9 cellular contexts compared by ENCODE assay signal in the genomic region with DNA sequence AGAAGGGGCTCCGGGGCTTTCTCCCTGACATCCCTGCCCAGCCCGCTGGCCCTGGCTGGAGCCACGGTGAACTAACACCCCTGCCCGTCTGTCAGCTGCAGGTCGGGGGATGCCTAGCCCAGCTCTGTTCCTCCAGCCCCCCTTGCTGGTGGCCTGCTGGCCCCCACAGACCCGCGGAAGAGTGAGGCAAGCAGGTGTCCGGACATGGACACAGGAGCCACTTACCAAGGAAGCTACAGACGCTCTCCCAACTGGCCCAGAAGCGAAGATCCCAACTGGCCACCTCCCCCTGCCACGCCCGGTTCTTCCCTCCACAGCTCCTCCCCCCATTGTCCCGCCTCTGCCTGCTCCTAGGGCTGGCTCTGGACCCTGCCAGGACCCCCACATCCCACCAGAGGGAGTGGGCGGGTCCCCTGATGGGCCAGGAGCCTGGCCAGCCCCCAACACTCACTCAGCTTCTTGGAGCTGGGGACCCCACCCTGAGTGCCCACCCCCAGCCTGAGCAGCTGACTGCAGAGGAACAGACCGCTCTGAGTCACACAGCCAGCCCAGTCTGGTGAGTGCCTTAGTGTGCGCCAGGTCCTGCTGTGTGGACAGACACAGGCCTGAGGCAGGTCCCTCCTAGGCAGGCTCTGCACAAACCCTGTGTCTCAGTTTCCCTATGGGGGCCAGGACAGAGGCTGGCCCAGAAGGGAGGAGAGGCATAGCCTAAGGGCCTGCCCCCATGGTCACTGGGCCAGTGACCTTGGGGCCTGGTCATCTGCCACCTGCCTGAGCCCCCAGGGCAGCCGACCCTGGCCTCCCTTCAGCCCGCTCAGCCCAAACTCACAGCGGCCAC. TPM values are rescaled to one million over a fixed set of nuclear protein-coding genes. Genes with fewer than 3 reads are reported as not detected.
DNase-seq lines count a peak whose midpoint lies in the region; TF ChIP-seq lines count a peak whose summit lies in the region.
"Had no signal": no experiment of that assay in that cellular context is flagged by ENCODE, and none has a peak within 500 bp of the region (broad histone marks: within the 10 kb centered on the region; RNA-seq: fewer than 3 reads in every experiment).

No MANE protein-coding gene starts in this region.

- no peak overlapping the region for H3K9ac ChIP-seq in H9 (ENCODE audit: extremely low read depth, insufficient read length, low read length)
- peak overlapping the region; percentile 90 for H3K9ac ChIP-seq in adipocyte (ENCODE audit: low read length)

- no peaks in the 10 kb centered on the region for H3K9me3 Mint-ChIP-seq in H9

- H2AFZ ChIP-seq in H9 (ENCODE audit: low read length): no peak overlapping the region

- peaks cover 11 to 24% of the 10 kb centered on the region in 2 experiments for H3K4me1 Mint-ChIP-seq in H9

- H3K56ac ChIP-seq in H9 (ENCODE audit: insufficient read length, low read depth, low read length): no peak overlapping the region

- TF ChIP-seq CTCF in H9 (conservative IDR thresholded peaks at IDR 0.05) (no peak), right atrium auricular region (IDR thresholded peaks at IDR 0.05) (no peak), GM10266 (IDR thresholded peaks at IDR 0.05; ENCODE audit: control insufficient read depth, insufficient read depth, low read depth, missing control alignments) (no peak)

- no peak overlapping the region for H2AK5ac ChIP-seq in H9 (ENCODE audit: insufficient read length, low read length)

- H4K91ac ChIP-seq in H9 (ENCODE audit: insufficient read length, low read depth, low read length): no peak overlapping the region

- peaks cover 1% of the 10 kb centered on the region for H4K20me1 ChIP-seq in H9 (ENCODE audit: control insufficient read depth, insufficient read depth, insufficient read length)

- H3K4me2 ChIP-seq in H9 (ENCODE audit: insufficient read depth, insufficient read length, low read length): no peak overlapping the region

- H3K18ac ChIP-seq in H9 (ENCODE audit: insufficient read length, low read depth, low read length): no peak overlapping the region

- H3K4me3 Mint-ChIP-seq in H9: no peak overlapping the region
- H3K4me3 Mint-ChIP-seq: activated CD8-positive, alpha-beta T cell treated with anti-CD3 and anti-CD28 coated beads, Interleukin-2, amount 10 ng/mL, durations not matched to agents 7 days and 5 days had no signal

- no peak overlapping the region for H3T11ph ChIP-seq in H9 (ENCODE audit: low read length)

- H3K23me2 ChIP-seq in H9 (ENCODE audit: insufficient read length, low read depth, low read length, poor library complexity, severe bottlenecking): peaks cover 6% of the 10 kb centered on the region

- no peak overlapping the region for H2BK20ac ChIP-seq in H9 (ENCODE audit: low read depth, low read length, poor library complexity, severe bottlenecking)

- no peak overlapping the region for H4K5ac ChIP-seq in H9 (ENCODE audit: insufficient read length, low read depth, low read length)

- H3K4me3 ChIP-seq in adipocyte (ENCODE audit: low read length): peak overlapping the region; percentile 86
- H3K4me3 ChIP-seq in right atrium auricular region: no peak overlapping the region

- H3K27ac ChIP-seq in H9 (ENCODE audit: insufficient read length, low read depth, low read length) (no peak overlapping the region), right atrium auricular region (peak overlapping the region; percentile 59 to 80)

- H3K4me1 ChIP-seq in H9 (ENCODE audit: insufficient read depth, low read length) (peaks cover 3% of the 10 kb centered on the region; the same call in 1 of the 2 replicates), adipocyte (ENCODE audit: control insufficient read depth, insufficient read depth, low read length) (peaks cover 52% of the 10 kb centered on the region), right atrium auricular region (peaks cover 0 to 87% of the 10 kb centered on the region in 2 donors)

- DNase-seq in H9: peak; percentile 68
- peak; percentile 80 for DNase-seq in adipocyte (ENCODE audit: low read depth)
- DNase-seq in right atrium auricular region (ENCODE audit: low spot score): peak; percentile 87
- DNase-seq in smooth muscle cell of the brain vasculature (ENCODE audit: low read depth, low spot score): peak; percentile 84
- no peak for DNase-seq in NCI-H2171 treated with DMSO at 0.1 percent for 48 hours (lab: John Stamatoyannopoulos, UW)
- DNase-seq in NCI-H1417 (lab: John Stamatoyannopoulos, UW): no peak
- no peak for DNase-seq in UCSD-AML1 (lab: John Stamatoyannopoulos, UW; ENCODE audit: unreplicated experiment)
- no peak for DNase-seq in GM10266 (ENCODE audit: extremely low spot score)
- DNase-seq: activated CD8-positive, alpha-beta T cell treated with anti-CD3 and anti-CD28 coated beads, Interleukin-2, amount 10 ng/mL, durations not matched to agents 7 days and 5 days had no signal

- H3K9me3 ChIP-seq in H9 (ENCODE audit: control insufficient read depth, low read depth, low read length) (no peaks in the 10 kb centered on the region), adipocyte (ENCODE audit: control insufficient read depth, low read length) (no peaks in the 10 kb centered on the region), right atrium auricular region (no peaks in the 10 kb centered on the region)

- H2BK12ac ChIP-seq in H9 (ENCODE audit: insufficient read length, low read depth, low read length): no peak overlapping the region

- no peak overlapping the region for H4K8ac ChIP-seq in H9 (replicated peaks; ENCODE audit: insufficient read length, low read depth, low read length)

- no peak overlapping the region for H3K4ac ChIP-seq in H9 (ENCODE audit: low read depth, low read length)

- no peaks in the 10 kb centered on the region for H3K36me3 Mint-ChIP-seq in H9 (ENCODE audit: insufficient read depth in 1 of 3, low read depth in 3 of 3)

- H3K27me3 ChIP-seq in H9 (ENCODE audit: insufficient read depth, low read length) (no peaks in the 10 kb centered on the region; the same call in 1 of the 2 replicates), adipocyte (replicated peaks; ENCODE audit: control insufficient read depth, insufficient read depth, low read length) (no peaks in the 10 kb centered on the region), right atrium auricular region (peaks cover 0 to 4% of the 10 kb centered on the region in 2 donors)

- no peak overlapping the region for H2BK120ac ChIP-seq in H9 (ENCODE audit: low read depth, low read length, poor library complexity, severe bottlenecking)

- H3K36me3 ChIP-seq in adipocyte (ENCODE audit: control insufficient read depth, insufficient read depth, low read length, severe bottlenecking): no peaks in the 10 kb centered on the region
- no peaks in the 10 kb centered on the region for H3K36me3 ChIP-seq in right atrium auricular region

- H3K23ac ChIP-seq in H9 (ENCODE audit: insufficient read length, low read depth, low read length): no peak overlapping the region

- no peak overlapping the region for H2BK5ac ChIP-seq in H9 (ENCODE audit: insufficient read length, low read length)

- peaks cover 21% of the 10 kb centered on the region for H3K27me3 Mint-ChIP-seq in H9 (ENCODE audit: low read depth)

- H3K79me1 ChIP-seq in H9 (ENCODE audit: insufficient read depth, low read depth, low read length, poor library complexity, severe bottlenecking): no peaks in the 10 kb centered on the region

- H3K79me2 ChIP-seq in H9 (ENCODE audit: insufficient read depth, low read length): no peaks in the 10 kb centered on the region

- no CpG with 5 or more reads among the region's 19 CpGs for WGBS in H9 (ENCODE audit: extremely low coverage, insufficient read length, low lambda C conversion rate)

- no peak overlapping the region for H3K27ac Mint-ChIP-seq in H9
- H3K27ac Mint-ChIP-seq: activated CD8-positive, alpha-beta T cell treated with anti-CD3 and anti-CD28 coated beads, Interleukin-2, amount 10 ng/mL, durations not matched to agents 7 days and 5 days had no signal

- H3K14ac ChIP-seq in H9 (ENCODE audit: insufficient read depth, low read length): no peak overlapping the region

- H2BK15ac ChIP-seq in H9 (ENCODE audit: low read depth, low read length): no peak overlapping the region

RNA-seq across cellular contexts. Expression of gene AHNAK2, which starts 7.7 kb away (rescaled TPM):
- 2.3 and 2.8 TPM in 2 replicates for total RNA-seq in H9 (2021)
- 10 to 100 TPM in 1 of 2 donors, 1 to 10 TPM in 1; 5.7 to 11.8 TPM for total RNA-seq in right atrium auricular region
- total RNA-seq: activated CD8-positive, alpha-beta T cell treated with anti-CD3 and anti-CD28 coated beads, Interleukin-2, amount 10 ng/mL, durations not matched to agents 7 days and 5 days had no signal

RNA-seq across cellular contexts. Expression of gene CLBA1, which starts 15.1 kb away (rescaled TPM):
- total RNA-seq in H9 (2021) (2.4 and 3.0 TPM in 2 replicates), right atrium auricular region (1 to 10 TPM; 2.0 to 2.2 TPM)

RNA-seq across cellular contexts. Expression of gene PLD4, which starts 45.8 kb away (rescaled TPM):
- total RNA-seq in H9 (2021) (not detected in 2 replicates), right atrium auricular region (under 1 TPM in 1 of 2 donors, not detected in 1; 0.08 TPM)
- total RNA-seq: activated CD8-positive, alpha-beta T cell treated with anti-CD3 and anti-CD28 coated beads, Interleukin-2, amount 10 ng/mL, durations not matched to agents 7 days and 5 days had no signal

RNA-seq across cellular contexts. Expression of gene CDCA4, which starts 50.4 kb away (rescaled TPM):
- 57.7 and 58.5 TPM in 2 replicates for total RNA-seq in H9 (2021)
- total RNA-seq in right atrium auricular region: 1 to 10 TPM; 3.3 to 5.1 TPM

Comparison
In these comparisons a context has a peak if more than half of its experiments do, and no peak if none do; other contexts are left out.
1. DNase-seq: peak in H9 (single experiment), adipocyte (single experiment), right atrium auricular region (single experiment) and smooth muscle cell of the brain vasculature (single experiment); none in NCI-H2171 treated with DMSO at 0.1 percent for 48 hours (single experiment), NCI-H1417 (0 of 3), UCSD-AML1 (single experiment) and GM10266 (single experiment).